ENCODE assay signal across 26 cellular contexts in genomic region chr22:24049978-24050377, GRCh38. TPM values are rescaled to one million over a fixed set of nuclear protein-coding genes. Genes with fewer than 3 reads are reported as not detected.
"Had no signal": no experiment of that assay in that cellular context is flagged by ENCODE, and none has a peak within 500 bp of the region (broad histone marks: within the 10 kb centered on the region; RNA-seq: fewer than 3 reads in every experiment).

No MANE protein-coding gene starts in this region.

- H3K27me3 Mint-ChIP-seq: activated B cell treated with CpG ODN at 0.5 μM for 24 hours; activated CD4-positive, alpha-beta T cell treated with anti-CD3 and anti-CD28 coated beads, Interleukin-2, amount 10 ng/mL, durations not matched to agents 24 days and 14 days; activated naive CD4-positive, alpha-beta T cell treated with anti-CD3 and anti-CD28 coated beads, Interleukin-2, amount 50 U/mL, for 24 hours; activated naive CD8-positive, alpha-beta T cell treated with anti-CD3 and anti-CD28 coated beads, Interleukin-2, amount 50 U/mL, for 24 hours; brain had no signal

- H3K4me1 Mint-ChIP-seq: activated naive CD4-positive, alpha-beta T cell treated with anti-CD3 and anti-CD28 coated beads, Interleukin-2, amount 50 U/mL, for 24 hours; activated naive CD8-positive, alpha-beta T cell treated with anti-CD3 and anti-CD28 coated beads, Interleukin-2, amount 50 U/mL, for 24 hours; brain had no signal

- H3K4me1 ChIP-seq: Peyer's patch, SJCRH30 had no signal

- H3K27ac Mint-ChIP-seq: activated B cell treated with CpG ODN at 0.5 μM for 24 hours; activated CD4-positive, alpha-beta T cell treated with anti-CD3 and anti-CD28 coated beads, Interleukin-2, amount 10 ng/mL, durations not matched to agents 24 days and 14 days; activated naive CD4-positive, alpha-beta T cell treated with anti-CD3 and anti-CD28 coated beads, Interleukin-2, amount 50 U/mL, for 24 hours; activated naive CD8-positive, alpha-beta T cell treated with anti-CD3 and anti-CD28 coated beads, Interleukin-2, amount 50 U/mL, for 24 hours; brain had no signal

- H3K4me3 Mint-ChIP-seq: activated B cell treated with CpG ODN at 0.5 μM for 24 hours; activated CD4-positive, alpha-beta T cell treated with anti-CD3 and anti-CD28 coated beads, Interleukin-2, amount 10 ng/mL, durations not matched to agents 24 days and 14 days; activated naive CD4-positive, alpha-beta T cell treated with anti-CD3 and anti-CD28 coated beads, Interleukin-2, amount 50 U/mL, for 24 hours; activated naive CD8-positive, alpha-beta T cell treated with anti-CD3 and anti-CD28 coated beads, Interleukin-2, amount 50 U/mL, for 24 hours; activated T-cell treated with anti-CD3 and anti-CD28 coated beads, Interleukin-2, amount 50 U/mL, for 4 hours; brain had no signal

- H3K4me2 ChIP-seq: SK-N-SH had no signal

- H3K4me3 ChIP-seq: ascending aorta, Peyer's patch, SJCRH30 had no signal

- DNase-seq: activated B cell treated with CpG ODN at 0.5 μM for 24 hours; activated CD4-positive, alpha-beta T cell treated with anti-CD3 and anti-CD28 coated beads for 1 hour; activated CD4-positive, alpha-beta T cell treated with anti-CD3 and anti-CD28 coated beads, Interleukin-2, amount 10 ng/mL, durations not matched to agents 24 days and 14 days; activated CD4-positive, alpha-beta T cell treated with anti-CD3 and anti-CD28 coated beads, Interleukin-2, amount 50 U/mL, for 48 hours; activated CD8-positive, alpha-beta memory T cell treated with anti-CD3 and anti-CD28 coated beads for 24 hours; activated gamma-delta T cell; activated naive CD8-positive, alpha-beta T cell treated with anti-CD3 and anti-CD28 coated beads, Interleukin-2, amount 50 U/mL, for 24 hours; activated T-cell treated with anti-CD3 and anti-CD28 coated beads, Interleukin-2, amount 50 U/mL, for 4 hours; amniotic stem cell; Karpas-422; MM.1S; NCI-H1105 treated with DMSO at 0.1 percent for 48 hours; NCI-H1436 treated with DMSO at 0.1 percent for 48 hours; NCI-H187; NCI-H2081; NCI-H524; Peyer's patch; Right ventricle myocardium superior; SJCRH30; SK-N-SH; T-helper 9 cell had no signal

- ATAC-seq: activated naive CD8-positive, alpha-beta T cell treated with anti-CD3 and anti-CD28 coated beads, Interleukin-2, amount 50 U/mL, for 24 hours; activated T-cell treated with anti-CD3 and anti-CD28 coated beads, Interleukin-2, amount 50 U/mL, for 4 hours had no signal

- H3K27me3 ChIP-seq: ascending aorta, Peyer's patch, SJCRH30 had no signal

- H3K9ac ChIP-seq: SK-N-SH had no signal

- H3K9me3 ChIP-seq: ascending aorta, Peyer's patch, SJCRH30, SK-N-SH had no signal

- H3K9me3 Mint-ChIP-seq: activated B cell treated with CpG ODN at 0.5 μM for 24 hours; activated CD4-positive, alpha-beta T cell treated with anti-CD3 and anti-CD28 coated beads, Interleukin-2, amount 10 ng/mL, durations not matched to agents 24 days and 14 days; activated naive CD4-positive, alpha-beta T cell treated with anti-CD3 and anti-CD28 coated beads, Interleukin-2, amount 50 U/mL, for 24 hours; activated naive CD8-positive, alpha-beta T cell treated with anti-CD3 and anti-CD28 coated beads, Interleukin-2, amount 50 U/mL, for 24 hours; activated T-cell treated with anti-CD3 and anti-CD28 coated beads, Interleukin-2, amount 50 U/mL, for 4 hours had no signal

- H3K27ac ChIP-seq: Peyer's patch, RWPE1, SJCRH30 had no signal

RNA-seq across cellular contexts. Expression of gene GSTT4, which starts 44.7 kb away (rescaled TPM):
- total RNA-seq: activated B cell treated with CpG ODN at 0.5 μM for 24 hours; activated CD4-positive, alpha-beta T cell treated with anti-CD3 and anti-CD28 coated beads, Interleukin-2, amount 10 ng/mL, durations not matched to agents 24 days and 14 days; activated T-cell treated with anti-CD3 and anti-CD28 coated beads, Interleukin-2, amount 50 U/mL, for 4 hours; ascending aorta; Peyer's patch; Right ventricle myocardium superior; SJCRH30; T-helper 1 cell treated with Interleukin-12 subunit alpha and Interleukin-12 subunit beta and Interleukin-4 antibody, amounts not matched to agents 30 ng/mL and 1 ng/mL, for 36 hours had no signal
- polyA plus RNA-seq: SK-N-SH had no signal
